ENCODE assay signal across 23 cellular contexts in genomic region chr11:101987370-101987769, GRCh38. TPM values are rescaled to one million over a fixed set of nuclear protein-coding genes. Genes with fewer than 3 reads are reported as not detected.
"Had no signal": no experiment of that assay in that cellular context is flagged by ENCODE, and none has a peak within 500 bp of the region (broad histone marks: within the 10 kb centered on the region; RNA-seq: fewer than 3 reads in every experiment).

No MANE protein-coding gene starts in this region.

- DNase-seq: activated B cell treated with CpG ODN at 0.5 μM for 24 hours; activated CD4-positive, alpha-beta T cell treated with anti-CD3 and anti-CD28 coated beads for 36 hours; activated CD4-positive, alpha-beta T cell treated with anti-CD3 and anti-CD28 coated beads, Interleukin-2, amount 50 U/mL, for 4 hours; activated CD8-positive, alpha-beta memory T cell treated with anti-CD3 and anti-CD28 coated beads for 24 hours; activated CD8-positive, alpha-beta memory T cell treated with anti-CD3 and anti-CD28 coated beads, Interleukin-2, amount 50 U/mL, for 4 hours; activated T-cell treated with anti-CD3 and anti-CD28 coated beads, Interleukin-2, amount 50 U/mL, for 24 hours; cortex of kidney; immature natural killer cell; lower lobe of right lung; naive thymus-derived CD4-positive, alpha-beta T cell; posterior cingulate gyrus; sigmoid colon; stimulated activated CD4-positive, alpha-beta T cell treated with anti-CD3 and anti-CD28 coated beads, Interleukin-15, amount 100 ng/mL, for 24 hours; stimulated activated CD4-positive, alpha-beta T cell treated with anti-CD3 and anti-CD28 coated beads, Interleukin-2, amount 100 ng/mL, for 48 hours; stimulated activated CD8-positive, alpha-beta memory T cell treated with anti-CD3 and anti-CD28 coated beads, Interleukin-4, amount 100 ng/mL, for 48 hours; stimulated activated naive B cell treated with anti-CD40 and anti-IgM and Interleukin-4, amounts not matched to agents 10 μg/mL and 1 μg/mL and 100 μg/mL, for 72 hours; trophoblast cell had no signal

- H3K27me3 ChIP-seq: breast epithelium, sigmoid colon had no signal

- H3K36me3 ChIP-seq: breast epithelium, lower lobe of right lung had no signal

- H3K9me3 ChIP-seq: breast epithelium, lower lobe of right lung, sigmoid colon had no signal

- H3K27ac ChIP-seq: breast epithelium, epithelial cell of prostate, lower lobe of right lung, sigmoid colon had no signal

- H3K4me3 ChIP-seq: breast epithelium, lower lobe of right lung, sigmoid colon, smooth muscle cell had no signal

- H3K4me1 ChIP-seq: breast epithelium, lower lobe of right lung, sigmoid colon had no signal

- ATAC-seq: activated CD4-positive, alpha-beta T cell treated with anti-CD3 and anti-CD28 coated beads for 36 hours; activated naive CD4-positive, alpha-beta T cell treated with anti-CD3 and anti-CD28 coated beads, Interleukin-2, amount 50 U/mL, for 72 hours; activated T-helper 17 cell treated with anti-CD3 and anti-CD28 coated beads, Interleukin-2, amount 50 U/mL, for 72 hours; left lobe of liver; lower lobe of right lung; naive thymus-derived CD4-positive, alpha-beta T cell; stimulated activated naive B cell treated with anti-CD40 and anti-IgM and Interleukin-4, amounts not matched to agents 10 μg/mL and 1 μg/mL and 100 μg/mL, for 72 hours had no signal

- H3K4me2 ChIP-seq: smooth muscle cell had no signal

RNA-seq across cellular contexts. Expression of gene CFAP300, which starts 59.9 kb away (rescaled TPM):
- total RNA-seq: activated B cell treated with CpG ODN at 0.5 μM for 24 hours; activated CD4-positive, alpha-beta T cell treated with anti-CD3 and anti-CD28 coated beads for 36 hours; activated naive CD4-positive, alpha-beta T cell treated with anti-CD3 and anti-CD28 coated beads, Interleukin-2, amount 50 U/mL, for 72 hours; activated T-helper 17 cell treated with anti-CD3 and anti-CD28 coated beads, Interleukin-2, amount 50 U/mL, for 72 hours; left lobe of liver; naive thymus-derived CD4-positive, alpha-beta T cell had no signal
- polyA plus RNA-seq: immature natural killer cell; naive thymus-derived CD4-positive, alpha-beta T cell had no signal
